8 cellular contexts compared by ENCODE assay signal in genomic region chr6:141463237-141463977, GRCh38.
DNase-seq lines count a peak whose midpoint lies in the region; ATAC-seq and TF ChIP-seq lines count a peak whose summit lies in the region.

No MANE protein-coding gene starts in this region.

- ATAC-seq in GM21367 (IDR thresholded peaks at IDR 0.05; ENCODE audit: unreplicated experiment) = peak; percentile 85
- peak; percentile 82 for ATAC-seq in HG03442 (IDR thresholded peaks at IDR 0.05; ENCODE audit: unreplicated experiment)
- ATAC-seq in body of pancreas = no peak

- H3K27ac ChIP-seq in body of pancreas (no peak overlapping the region), prostate gland (no peak overlapping the region)

- H3K36me3 ChIP-seq in body of pancreas (replicated peaks in 1 of 2; ENCODE audit: insufficient read depth in 1 of 2, low read depth in 2 of 2) (no peaks in the 10 kb centered on the region), prostate gland (no peaks in the 10 kb centered on the region)

- intact Hi-C loops in body of pancreas (cut with DNase I) (no loop called here), prostate gland (cut with DNase I) (no loop called here)

- WGBS in body of pancreas, 2 donors = 70 to 71% methylated on average over 8 of the region's 8 CpGs
- WGBS in prostate gland = 59% methylated on average over 8 of the region's 8 CpGs

- H3K4me1 ChIP-seq in body of pancreas (no peaks in the 10 kb centered on the region), prostate gland (replicated peaks) (no peaks in the 10 kb centered on the region)

- DNase-seq in Daoy (ENCODE audit: low read depth) (peak; percentile 29), fibroblast of gingiva (ENCODE audit: low read depth) (peak; percentile 41), NK-92 (lab: John Stamatoyannopoulos, UW; ENCODE audit: unreplicated experiment) (no peak), body of pancreas (no peak), prostate gland (ENCODE audit: low spot score) (no peak), NCI-H1105 (lab: John Stamatoyannopoulos, UW) (no peak)

- TF ChIP-seq CTCF in body of pancreas (IDR thresholded peaks at IDR 0.05) (no peak), prostate gland (IDR thresholded peaks at IDR 0.05) (no peak)

- H3K4me3 ChIP-seq in body of pancreas (no peak overlapping the region), prostate gland (no peak overlapping the region)

- H3K9me3 ChIP-seq in body of pancreas (no peaks in the 10 kb centered on the region), prostate gland (no peaks in the 10 kb centered on the region)

- H3K27me3 ChIP-seq in body of pancreas (no peaks in the 10 kb centered on the region), prostate gland (replicated peaks; ENCODE audit: insufficient read depth) (no peaks in the 10 kb centered on the region)

- TF ChIP-seq POLR2A in body of pancreas (IDR thresholded peaks at IDR 0.05) (no peak), prostate gland (IDR thresholded peaks at IDR 0.05) (no peak)

Comparison
In these comparisons a context has a peak if more than half of its experiments do, and no peak if none do; other contexts are left out.
1. DNase-seq: peak in Daoy (single experiment) and fibroblast of gingiva (single experiment); none in NK-92 (single experiment), body of pancreas (0 of 4), prostate gland (single experiment) and NCI-H1105 (single experiment).